ENCODE assay signal across 20 cellular contexts in genomic region chr21:27513016-27513415, GRCh38.
"Had no signal": no experiment of that assay in that cellular context is flagged by ENCODE, and none has a peak within 500 bp of the region (broad histone marks: within the 10 kb centered on the region; RNA-seq: fewer than 3 reads in every experiment).

No MANE protein-coding gene starts in this region.

- H3K36me3 Mint-ChIP-seq: activated CD4-positive, alpha-beta memory T cell treated with anti-CD3 and anti-CD28 coated beads for 36 hours; activated CD8-positive, alpha-beta memory T cell treated with anti-CD3 and anti-CD28 coated beads, Interleukin-2, amount 10 ng/mL, durations not matched to agents 7 days and 5 days; activated naive CD4-positive, alpha-beta T cell treated with anti-CD3 and anti-CD28 coated beads, Interleukin-2, amount 10 ng/mL, durations not matched to agents 7 days and 5 days; natural killer cell treated with Interleukin-12 subunit alpha and Interleukin-12 subunit beta and Interleukin-15 and Interleukin-18, amount 100 ng/mL, for 72 hours had no signal

- H3K9me3 ChIP-seq: gastrocnemius medialis had no signal

- DNase-seq: activated CD4-positive, alpha-beta memory T cell treated with anti-CD3 and anti-CD28 coated beads for 36 hours; activated CD4-positive, alpha-beta T cell treated with anti-CD3 and anti-CD28 coated beads for 36 hours; activated CD8-positive, alpha-beta memory T cell treated with anti-CD3 and anti-CD28 coated beads, Interleukin-2, amount 10 ng/mL, durations not matched to agents 7 days and 5 days; activated naive CD4-positive, alpha-beta T cell treated with anti-CD3 and anti-CD28 coated beads, Interleukin-2, amount 10 ng/mL, durations not matched to agents 7 days and 5 days; activated T-cell treated with anti-CD3 and anti-CD28 coated beads, Interleukin-2, amount 50 U/mL, for 24 hours; central memory CD4-positive, alpha-beta T cell; effector CD4-positive, alpha-beta T cell; gastrocnemius medialis; heart right ventricle; islet precursor cell; right cardiac atrium; small intestine; stimulated activated CD4-positive, alpha-beta T cell treated with anti-CD3 and anti-CD28 coated beads, Interleukin-4, amount 100 ng/mL, for 4 hours; stimulated activated CD8-positive, alpha-beta memory T cell treated with anti-CD3 and anti-CD28 coated beads, Interleukin-4, amount 100 ng/mL, for 48 hours; stimulated activated naive CD4-positive, alpha-beta T cell treated with Interleukin-2 at 50 U/mL for 16 hours; transverse colon had no signal

- H3K27ac Mint-ChIP-seq: activated CD4-positive, alpha-beta memory T cell treated with anti-CD3 and anti-CD28 coated beads for 36 hours; activated CD4-positive, alpha-beta T cell treated with anti-CD3 and anti-CD28 coated beads for 36 hours; activated CD8-positive, alpha-beta memory T cell treated with anti-CD3 and anti-CD28 coated beads, Interleukin-2, amount 10 ng/mL, durations not matched to agents 7 days and 5 days; activated naive CD4-positive, alpha-beta T cell treated with anti-CD3 and anti-CD28 coated beads, Interleukin-2, amount 10 ng/mL, durations not matched to agents 7 days and 5 days; activated T-cell treated with anti-CD3 and anti-CD28 coated beads, Interleukin-2, amount 50 U/mL, for 24 hours; natural killer cell treated with Interleukin-12 subunit alpha and Interleukin-12 subunit beta and Interleukin-15 and Interleukin-18, amount 100 ng/mL, for 72 hours; T-helper 1 cell treated with Interleukin-12 subunit alpha and Interleukin-12 subunit beta and Interleukin-4 antibody, amounts not matched to agents 30 μg/mL and 1 μg/mL, for 36 hours had no signal

- H3K27me3 Mint-ChIP-seq: activated CD4-positive, alpha-beta memory T cell treated with anti-CD3 and anti-CD28 coated beads for 36 hours; activated CD4-positive, alpha-beta T cell treated with anti-CD3 and anti-CD28 coated beads for 36 hours; activated CD8-positive, alpha-beta memory T cell treated with anti-CD3 and anti-CD28 coated beads, Interleukin-2, amount 10 ng/mL, durations not matched to agents 7 days and 5 days; activated naive CD4-positive, alpha-beta T cell treated with anti-CD3 and anti-CD28 coated beads, Interleukin-2, amount 10 ng/mL, durations not matched to agents 7 days and 5 days; activated T-cell treated with anti-CD3 and anti-CD28 coated beads, Interleukin-2, amount 50 U/mL, for 24 hours; natural killer cell treated with Interleukin-12 subunit alpha and Interleukin-12 subunit beta and Interleukin-15 and Interleukin-18, amount 100 ng/mL, for 72 hours had no signal

- H3K4me1 Mint-ChIP-seq: activated CD4-positive, alpha-beta T cell treated with anti-CD3 and anti-CD28 coated beads for 36 hours; activated CD8-positive, alpha-beta memory T cell treated with anti-CD3 and anti-CD28 coated beads, Interleukin-2, amount 10 ng/mL, durations not matched to agents 7 days and 5 days; activated naive CD4-positive, alpha-beta T cell treated with anti-CD3 and anti-CD28 coated beads, Interleukin-2, amount 10 ng/mL, durations not matched to agents 7 days and 5 days had no signal

- H3K27ac ChIP-seq: coronary artery, esophagus muscularis mucosa, gastrocnemius medialis, heart right ventricle, transverse colon had no signal

- H3K4me3 ChIP-seq: coronary artery, esophagus muscularis mucosa, gastrocnemius medialis, heart right ventricle, transverse colon had no signal

- H3K27me3 ChIP-seq: esophagus muscularis mucosa, gastrocnemius medialis, heart right ventricle, transverse colon had no signal

- H3K36me3 ChIP-seq: esophagus muscularis mucosa, gastrocnemius medialis, heart right ventricle, transverse colon had no signal

- H3K4me1 ChIP-seq: esophagus muscularis mucosa, gastrocnemius medialis, heart right ventricle, transverse colon had no signal

- H3K4me3 Mint-ChIP-seq: activated CD4-positive, alpha-beta memory T cell treated with anti-CD3 and anti-CD28 coated beads for 36 hours; activated CD4-positive, alpha-beta T cell treated with anti-CD3 and anti-CD28 coated beads for 36 hours; activated CD8-positive, alpha-beta memory T cell treated with anti-CD3 and anti-CD28 coated beads, Interleukin-2, amount 10 ng/mL, durations not matched to agents 7 days and 5 days; activated naive CD4-positive, alpha-beta T cell treated with anti-CD3 and anti-CD28 coated beads, Interleukin-2, amount 10 ng/mL, durations not matched to agents 7 days and 5 days; activated T-cell treated with anti-CD3 and anti-CD28 coated beads, Interleukin-2, amount 50 U/mL, for 24 hours; natural killer cell treated with Interleukin-12 subunit alpha and Interleukin-12 subunit beta and Interleukin-15 and Interleukin-18, amount 100 ng/mL, for 72 hours; T-helper 1 cell treated with Interleukin-12 subunit alpha and Interleukin-12 subunit beta and Interleukin-4 antibody, amounts not matched to agents 30 μg/mL and 1 μg/mL, for 36 hours had no signal
